ENCODE assay signal across 8 cellular contexts in the genomic region with DNA sequence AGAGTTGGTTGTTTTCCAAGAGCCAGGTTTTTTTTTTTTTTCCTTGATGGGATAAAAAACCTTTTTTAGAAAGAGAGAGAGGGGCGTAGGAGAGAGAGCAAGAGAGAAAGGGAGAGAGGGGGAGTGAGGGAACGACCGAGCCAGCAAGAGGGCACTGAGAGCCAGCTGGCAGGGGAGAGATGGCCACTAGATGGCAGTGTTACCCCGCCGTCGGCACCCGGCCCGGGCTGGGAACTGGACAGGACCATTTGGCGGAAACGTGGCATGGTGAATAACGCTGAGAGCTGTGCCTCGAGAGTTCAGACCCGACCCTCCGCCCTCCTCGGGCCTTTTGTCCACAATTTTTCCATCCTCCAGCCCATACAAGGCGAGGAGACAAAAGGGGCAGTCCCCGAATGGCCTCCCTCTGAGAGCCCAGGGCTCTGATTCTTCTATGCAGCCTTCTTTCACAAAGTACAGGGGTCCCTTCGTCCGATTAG.
DNase-seq lines count a peak whose midpoint lies in the region; ATAC-seq and TF ChIP-seq lines count a peak whose summit lies in the region.

No MANE protein-coding gene starts in this region.

- no peak overlapping the region for H2BK12ac ChIP-seq in neuronal stem cell (ENCODE audit: low read length)

- no peak overlapping the region for H2BK15ac ChIP-seq in neuronal stem cell (ENCODE audit: low read length)

- WGBS in neuronal stem cell (ENCODE audit: extremely low coverage in 2 of 2, insufficient read length in 2 of 2, insufficient replicate concordance in 1 of 2), 2 donors = no CpG with 5 or more reads among the region's 19 CpGs

- H3K27ac ChIP-seq in foreskin keratinocyte (no peak overlapping the region), neuronal stem cell (replicated peaks; ENCODE audit: low read length) (peak overlapping the region; percentile 83), subcutaneous abdominal adipose tissue (ENCODE audit: low read depth, low read length) (no peak overlapping the region)

- no peaks in the 10 kb centered on the region for H3K4me1 ChIP-seq in foreskin keratinocyte
- peaks cover 8 to 28% of the 10 kb centered on the region in 2 donors for H3K4me1 ChIP-seq in neuronal stem cell (ENCODE audit: control insufficient read depth in 2 of 2, insufficient read depth in 1 of 2, low read depth in 1 of 2, low read length in 2 of 2)
- H3K4me1 ChIP-seq in subcutaneous abdominal adipose tissue (ENCODE audit: control insufficient read depth in 5 of 5, insufficient read depth in 5 of 5, low read length in 5 of 5) = peaks cover 0 to 13% (median 9%) of the 10 kb centered on the region in 5 donors

- peak; percentile 90 for TF ChIP-seq CTCF in foreskin keratinocyte (conservative IDR thresholded peaks at IDR 0.05)

- H3K36me3 ChIP-seq in neuronal stem cell (replicated peaks in 1 of 2; ENCODE audit: control insufficient read depth in 2 of 2, insufficient read depth in 2 of 2, low read length in 2 of 2) (no peaks in the 10 kb centered on the region), subcutaneous abdominal adipose tissue (ENCODE audit: control insufficient read depth in 5 of 5, insufficient read depth in 5 of 5, low read length in 5 of 5) (no peaks in the 10 kb centered on the region)

- no peak overlapping the region for H3K14ac ChIP-seq in neuronal stem cell (ENCODE audit: low read length)

- H2BK5ac ChIP-seq in neuronal stem cell (ENCODE audit: low read length) = no peak overlapping the region

- no peak overlapping the region for H3K18ac ChIP-seq in neuronal stem cell (ENCODE audit: low read length)

- DNase-seq in ELF-1 (ENCODE audit: low read depth, low spot score) (peak; percentile 93), GOT3 (lab: John Stamatoyannopoulos, UW) (peak; percentile 40), Kasumi-1 (lab: John Stamatoyannopoulos, UW) (peak; percentile 53 to 63), RPMI7951 (ENCODE audit: low read depth) (peak; percentile 74), foreskin keratinocyte (peak in 1 of 2 donors; percentile 38), neuronal stem cell (ENCODE audit: low spot score) (peak; percentile 92)
- DNase-seq in activated effector memory CD4-positive, alpha-beta T cell treated with Interleukin-2 at 50 U/mL for 16 hours = peak; percentile 47

- no peak overlapping the region for H2BK120ac ChIP-seq in neuronal stem cell (ENCODE audit: low read depth, low read length)

- no peaks in the 10 kb centered on the region for H3K79me1 ChIP-seq in neuronal stem cell (ENCODE audit: low read depth, low read length)

- H3K23ac ChIP-seq in neuronal stem cell (ENCODE audit: low read depth, low read length, poor library complexity) = no peak overlapping the region

- H2AK5ac ChIP-seq in neuronal stem cell (ENCODE audit: low read depth, low read length) = no peak overlapping the region

- H3K4me2 ChIP-seq in neuronal stem cell (ENCODE audit: insufficient read depth, low read length, poor library complexity, severe bottlenecking) = no peak overlapping the region

- H2AFZ ChIP-seq in neuronal stem cell (ENCODE audit: low read length) = peak overlapping the region; percentile 78

- H3K9ac ChIP-seq in neuronal stem cell (ENCODE audit: low read depth, low read length, poor library complexity) (no peak overlapping the region), subcutaneous abdominal adipose tissue (ENCODE audit: low read length in 5 of 5) (peak overlapping the region in 4 of 5 donors; percentile 20 to 65 (median 40))

- peaks cover 0 to 2% of the 10 kb centered on the region in 2 donors for H3K9me3 ChIP-seq in neuronal stem cell (replicated peaks in 1 of 2; ENCODE audit: control insufficient read depth in 2 of 2, insufficient read depth in 1 of 2, low read depth in 1 of 2, low read length in 2 of 2)
- H3K9me3 ChIP-seq in subcutaneous abdominal adipose tissue (ENCODE audit: control insufficient read depth in 5 of 5, low read length in 5 of 5) = no peaks in the 10 kb centered on the region

- ATAC-seq in foreskin keratinocyte = peak; percentile 98

- H3K27me3 ChIP-seq in foreskin keratinocyte (peaks cover 19% of the 10 kb centered on the region), neuronal stem cell (ENCODE audit: control insufficient read depth in 3 of 3, insufficient read depth in 3 of 3, low read depth in 1 of 3, low read length in 3 of 3) (no peaks in the 10 kb centered on the region), subcutaneous abdominal adipose tissue (ENCODE audit: control insufficient read depth in 5 of 5, insufficient read depth in 4 of 5, low read length in 5 of 5) (no peaks in the 10 kb centered on the region)

- H3K4me3 ChIP-seq in neuronal stem cell (ENCODE audit: low read length in 2 of 2) = peak overlapping the region in 1 of 2 donors; percentile 20
- peak overlapping the region in 4 of 5 donors; percentile 35 to 62 (median 48) for H3K4me3 ChIP-seq in subcutaneous abdominal adipose tissue (ENCODE audit: low read depth in 1 of 5, low read length in 5 of 5)

- H3K4ac ChIP-seq in neuronal stem cell (ENCODE audit: low read length) = no peak overlapping the region

- no peak overlapping the region for H4K91ac ChIP-seq in neuronal stem cell (ENCODE audit: low read depth, low read length, poor library complexity)

- H4K8ac ChIP-seq in neuronal stem cell (ENCODE audit: low read depth, low read length) = no peak overlapping the region
